In the genomic region with DNA sequence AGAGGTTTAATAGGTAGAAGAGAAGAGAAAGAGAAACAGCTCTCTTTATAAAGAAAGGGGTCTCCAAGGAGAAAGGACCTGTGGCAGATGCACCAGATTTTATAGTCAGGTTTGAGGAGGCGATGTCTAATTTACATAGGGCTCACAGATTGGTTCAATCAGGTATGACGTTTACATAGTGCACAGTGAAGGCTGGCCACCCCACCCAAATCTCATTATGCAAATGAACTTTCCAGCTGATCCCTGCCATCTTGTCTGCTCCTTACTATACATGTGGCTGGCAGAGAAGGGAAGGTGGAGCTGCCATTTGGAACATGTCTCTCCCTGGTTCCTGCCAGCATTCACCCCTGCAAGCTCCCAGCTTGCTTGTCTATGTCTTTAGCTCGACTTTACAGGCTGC, we compare ENCODE assay signal across 20 cellular contexts.
A peak's percentile ranks its signal among the peaks of the same experiment; 100 is the strongest.
DNase-seq lines count a peak whose midpoint lies in the region; ATAC-seq, FAIRE-seq and TF ChIP-seq lines count a peak whose summit lies in the region.
"Had no signal": no experiment of that assay in that cellular context is flagged by ENCODE, and none has a peak within 500 bp of the region (broad histone marks: within the 10 kb centered on the region; RNA-seq: fewer than 3 reads in every experiment).

No MANE protein-coding gene starts in this region.

- no peaks in the 10 kb centered on the region for H3K9me3 Mint-ChIP-seq in GM23338
- H3K9me3 Mint-ChIP-seq in astrocyte (ENCODE audit: unreplicated experiment): no peaks in the 10 kb centered on the region
- H3K9me3 Mint-ChIP-seq: CD4-positive, alpha-beta T cell; H9 had no signal

- H2AFZ ChIP-seq in GM23338 (0 out of 2 replicates have a peak overlapping the region, but pooled peaks have one; percentile 8), astrocyte (ENCODE audit: low read depth, low read length) (no peak overlapping the region), mesenchymal stem cell (ENCODE audit: low read depth, low read length) (no peak overlapping the region)

- no peaks in the 10 kb centered on the region for H3K79me2 ChIP-seq in GM23338 (replicated peaks; ENCODE audit: insufficient read depth)
- H3K79me2 ChIP-seq in astrocyte (ENCODE audit: insufficient read depth, low read length): no peaks in the 10 kb centered on the region

- H3K4ac ChIP-seq in mesenchymal stem cell (ENCODE audit: low read depth in 1 of 2, low read length in 2 of 2): no peak overlapping the region

- no peaks in the 10 kb centered on the region for H3K36me3 ChIP-seq in GM23338 (ENCODE audit: insufficient read depth)
- H3K36me3 ChIP-seq in astrocyte (ENCODE audit: insufficient read depth, low read length): no peaks in the 10 kb centered on the region
- H3K36me3 ChIP-seq in mesenchymal stem cell (ENCODE audit: control insufficient read depth in 1 of 2, insufficient read depth in 2 of 2, low read depth in 1 of 2, low read length in 2 of 2): no peaks in the 10 kb centered on the region

- TF ChIP-seq CTCF in GM23338 (conservative IDR thresholded peaks at IDR 0.05; ENCODE audit: low read depth in 2 of 2) (no peak), astrocyte (IDR thresholded peaks at IDR 0.05; ENCODE audit: insufficient read depth, low read depth, low read length) (no peak)

- DNase-seq in NCI-H748 (lab: John Stamatoyannopoulos, UW; ENCODE audit: unreplicated experiment) (peak; percentile 2), NCI-H748 treated with DMSO at 0.1 percent for 48 hours (lab: John Stamatoyannopoulos, UW) (no peak), GM23338 (ENCODE audit: low spot score) (no peak), astrocyte (ENCODE audit: low read depth) (no peak), HUDEP-2 (lab: John Stamatoyannopoulos, UW; ENCODE audit: unreplicated experiment in 76 of 76) (no peak), mesenchymal stem cell (no peak), left ventricle myocardium superior (no peak)
- DNase-seq: AML-193; Caco-2; CD4-positive, alpha-beta T cell; DND-41; GOT3; H9; KG1 had no signal

- H3K18ac ChIP-seq in mesenchymal stem cell (ENCODE audit: low read depth in 1 of 2, low read length in 2 of 2): no peak overlapping the region

- no peak overlapping the region for H4K91ac ChIP-seq in mesenchymal stem cell (ENCODE audit: low read length)

- H3K27ac Mint-ChIP-seq in GM23338 (no peak overlapping the region), astrocyte (ENCODE audit: unreplicated experiment) (peak overlapping the region; percentile 68)
- H3K27ac Mint-ChIP-seq: CD4-positive, alpha-beta T cell; H9; IgD-negative memory B cell had no signal

- H2BK120ac ChIP-seq in mesenchymal stem cell (ENCODE audit: low read depth, low read length): no peak overlapping the region

- no peak overlapping the region for H4K8ac ChIP-seq in mesenchymal stem cell (ENCODE audit: low read length)

- H3K4me2 ChIP-seq in GM23338: no peak overlapping the region
- no peak overlapping the region for H3K4me2 ChIP-seq in astrocyte (ENCODE audit: low read length)
- no peak overlapping the region for H3K4me2 ChIP-seq in mesenchymal stem cell (ENCODE audit: low read length, poor library complexity, severe bottlenecking)
- H3K4me2 ChIP-seq: A549 had no signal

- no peaks in the 10 kb centered on the region for H3K27me3 ChIP-seq in GM23338 (ENCODE audit: insufficient read depth)
- no peaks in the 10 kb centered on the region for H3K27me3 ChIP-seq in astrocyte (ENCODE audit: insufficient read depth, low read length)
- no peaks in the 10 kb centered on the region for H3K27me3 ChIP-seq in mesenchymal stem cell (ENCODE audit: control insufficient read depth in 1 of 2, insufficient read depth in 1 of 2, low read length in 2 of 2)

- H3K27me3 Mint-ChIP-seq in GM23338 (ENCODE audit: insufficient read depth, low read depth, poor library complexity): peaks cover 3% of the 10 kb centered on the region
- H3K27me3 Mint-ChIP-seq in astrocyte (ENCODE audit: low read depth, unreplicated experiment): no peaks in the 10 kb centered on the region
- H3K27me3 Mint-ChIP-seq: CD4-positive, alpha-beta T cell; IgD-negative memory B cell had no signal

- no peak overlapping the region for H2BK15ac ChIP-seq in mesenchymal stem cell (ENCODE audit: low read depth, poor library complexity, severe bottlenecking)

- H2BK5ac ChIP-seq in mesenchymal stem cell (ENCODE audit: low read depth, low read length, poor library complexity, severe bottlenecking): no peak overlapping the region

- H2BK12ac ChIP-seq in mesenchymal stem cell (ENCODE audit: low read length in 2 of 2): no peak overlapping the region

- H4K20me1 ChIP-seq in GM23338 (replicated peaks; ENCODE audit: insufficient read depth): no peaks in the 10 kb centered on the region
- H4K20me1 ChIP-seq in astrocyte (ENCODE audit: insufficient read depth, low read length): no peaks in the 10 kb centered on the region

- peaks cover 2% of the 10 kb centered on the region; the same call in 1 of the 3 replicates for H3K4me1 Mint-ChIP-seq in GM23338
- peaks cover 5% of the 10 kb centered on the region for H3K4me1 Mint-ChIP-seq in astrocyte (ENCODE audit: low read depth, unreplicated experiment)
- H3K4me1 Mint-ChIP-seq: H9, IgD-negative memory B cell had no signal

- no peak overlapping the region for H3K4me3 ChIP-seq in GM23338
- no peak overlapping the region for H3K4me3 ChIP-seq in astrocyte (ENCODE audit: insufficient read depth, low read depth, low read length)
- no peak overlapping the region for H3K4me3 ChIP-seq in mesenchymal stem cell (ENCODE audit: insufficient read depth in 1 of 2, low read depth in 1 of 2, low read length in 2 of 2)
- H3K4me3 ChIP-seq: A549 had no signal

- H2AK5ac ChIP-seq in mesenchymal stem cell (ENCODE audit: low read length, severe bottlenecking): no peak overlapping the region

- 42% methylated on average over 3 of the region's 3 CpGs for WGBS in mesenchymal stem cell

- H3K9me2 ChIP-seq in GM23338 (ENCODE audit: insufficient read depth): no peaks in the 10 kb centered on the region

- H3K36me3 Mint-ChIP-seq in GM23338 (ENCODE audit: low read depth): peaks cover 3% of the 10 kb centered on the region; the same call in 2 of the 3 replicates
- no peaks in the 10 kb centered on the region for H3K36me3 Mint-ChIP-seq in astrocyte (ENCODE audit: low read depth, unreplicated experiment)
- H3K36me3 Mint-ChIP-seq: IgD-negative memory B cell had no signal

- no peaks in the 10 kb centered on the region for H3F3A ChIP-seq in GM23338 (replicated peaks; ENCODE audit: low read depth)

- no peaks in the 10 kb centered on the region for H3K9me3 ChIP-seq in astrocyte (ENCODE audit: insufficient read depth, low read depth, low read length)
- no peaks in the 10 kb centered on the region for H3K9me3 ChIP-seq in mesenchymal stem cell (ENCODE audit: control insufficient read depth, low read length)
- H3K9me3 ChIP-seq: A549, Caco-2 had no signal

- FAIRE-seq in astrocyte (lab: Jason Lieb, UNC): no peak
- FAIRE-seq: A549, G401.6, HepG2 had no signal

- no peaks in the 10 kb centered on the region for H3K79me1 ChIP-seq in mesenchymal stem cell (replicated peaks; ENCODE audit: low read length, poor library complexity, severe bottlenecking)

- H3K4me3 Mint-ChIP-seq in GM23338 (no peak overlapping the region), astrocyte (ENCODE audit: unreplicated experiment) (no peak overlapping the region)
- H3K4me3 Mint-ChIP-seq: CD4-positive, alpha-beta T cell; H9; IgD-negative memory B cell had no signal

- H3K9ac ChIP-seq in astrocyte (ENCODE audit: low read length) (no peak overlapping the region), mesenchymal stem cell (ENCODE audit: low read length) (no peak overlapping the region)

- peaks cover 1% of the 10 kb centered on the region for H3K4me1 ChIP-seq in GM23338 (ENCODE audit: insufficient read depth)
- H3K4me1 ChIP-seq in astrocyte (ENCODE audit: insufficient read depth, low read length): peaks cover 2% of the 10 kb centered on the region
- no peaks in the 10 kb centered on the region for H3K4me1 ChIP-seq in mesenchymal stem cell (ENCODE audit: control insufficient read depth, insufficient read depth, low read depth, low read length)
- H3K4me1 ChIP-seq: A549, Caco-2 had no signal

- intact Hi-C loops in left ventricle myocardium superior (cut with micrococcal nuclease): no loop called here

- H3K14ac ChIP-seq in mesenchymal stem cell (ENCODE audit: low read length in 2 of 2): no peak overlapping the region

- ATAC-seq in GM23338: no peak
- ATAC-seq in left ventricle myocardium superior: no peak
- ATAC-seq: HepG2 had no signal

- no peak overlapping the region for H3K23ac ChIP-seq in mesenchymal stem cell (ENCODE audit: low read length in 2 of 2)

- no peak overlapping the region for H3K27ac ChIP-seq in GM23338 (ENCODE audit: low read depth)
- H3K27ac ChIP-seq in astrocyte (ENCODE audit: low read depth, low read length): no peak overlapping the region
- H3K27ac ChIP-seq in mesenchymal stem cell (ENCODE audit: low read length, poor library complexity, severe bottlenecking): no peak overlapping the region
- H3K27ac ChIP-seq: 22Rv1, A549, C4-2B had no signal

TF ChIP-seq in GM23338, 12 proteins besides CTCF, POLR2A, EP300 and RAD21 (continues in another document):
- no peak for TF ChIP-seq ZNF331 (CRISPR knock-in tag; IDR thresholded peaks at IDR 0.05; ENCODE audit: low read depth)
- no peak for TF ChIP-seq CREB1 (CRISPR knock-in tag; IDR thresholded peaks at IDR 0.05; ENCODE audit: low read depth)
- no peak for TF ChIP-seq POLR2AphosphoS5 (IDR thresholded peaks at IDR 0.05; ENCODE audit: low read depth)
- TF ChIP-seq REST (IDR thresholded peaks at IDR 0.05; ENCODE audit: unreplicated experiment): no peak
